ENCODE assay signal across 15 cellular contexts in genomic region chr2:74531666-74532065, GRCh38. TPM values are rescaled to one million over a fixed set of nuclear protein-coding genes. Genes with fewer than 3 reads are reported as not detected.
DNase-seq lines count a peak whose midpoint lies in the region; ATAC-seq, FAIRE-seq and TF ChIP-seq lines count a peak whose summit lies in the region.
"Had no signal": no experiment of that assay in that cellular context is flagged by ENCODE, and none has a peak within 500 bp of the region (broad histone marks: within the 10 kb centered on the region; RNA-seq: fewer than 3 reads in every experiment).

No MANE protein-coding gene starts in this region.

- H3K4me1 ChIP-seq in BLaER1: peaks cover 42% of the 10 kb centered on the region
- H3K4me1 ChIP-seq in naive thymus-derived CD4-positive, alpha-beta T cell (ENCODE audit: control insufficient read depth in 2 of 2, insufficient read depth in 2 of 2, low read length in 2 of 2): peaks cover 11 to 25% of the 10 kb centered on the region in 2 donors
- H3K4me1 ChIP-seq in transverse colon: peaks cover 14 to 28% (median 19%) of the 10 kb centered on the region in 4 donors

- no peaks in the 10 kb centered on the region for H3K27me3 ChIP-seq in BLaER1
- H3K27me3 ChIP-seq in naive thymus-derived CD4-positive, alpha-beta T cell (ENCODE audit: control insufficient read depth in 2 of 2, insufficient read depth in 2 of 2, low read length in 2 of 2): no peaks in the 10 kb centered on the region
- H3K27me3 ChIP-seq in transverse colon: no peaks in the 10 kb centered on the region
- H3K27me3 ChIP-seq: esophagus muscularis mucosa had no signal

- no peak for TF ChIP-seq EP300 in transverse colon (IDR thresholded peaks at IDR 0.05; ENCODE audit: low read depth)

- H3K4me3 Mint-ChIP-seq in activated CD8-positive, alpha-beta T cell treated with anti-CD3 and anti-CD28 coated beads for 36 hours: peak overlapping the region; percentile 98
- peak overlapping the region in 9 of 10 donors; percentile 17 to 98 (median 91) for H3K4me3 Mint-ChIP-seq in naive thymus-derived CD4-positive, alpha-beta T cell

- ATAC-seq in activated CD8-positive, alpha-beta T cell treated with anti-CD3 and anti-CD28 coated beads for 36 hours: no peak
- ATAC-seq in naive thymus-derived CD4-positive, alpha-beta T cell: no peak
- ATAC-seq in GM21515 (IDR thresholded peaks at IDR 0.05; ENCODE audit: unreplicated experiment): no peak

- peaks cover 36% of the 10 kb centered on the region for H3K4me1 Mint-ChIP-seq in activated CD8-positive, alpha-beta T cell treated with anti-CD3 and anti-CD28 coated beads for 36 hours (ENCODE audit: low read depth)
- H3K4me1 Mint-ChIP-seq in naive thymus-derived CD4-positive, alpha-beta T cell: peaks cover 25 to 44% (median 38%) of the 10 kb centered on the region in 7 donors

- no peaks in the 10 kb centered on the region for H3K9me3 ChIP-seq in BLaER1
- H3K9me3 ChIP-seq in naive thymus-derived CD4-positive, alpha-beta T cell (ENCODE audit: control insufficient read depth in 2 of 3, low read length in 3 of 3): no peaks in the 10 kb centered on the region
- no peaks in the 10 kb centered on the region for H3K9me3 ChIP-seq in transverse colon
- H3K9me3 ChIP-seq: esophagus muscularis mucosa had no signal

- H3K36me3 ChIP-seq in BLaER1: peaks cover 44% of the 10 kb centered on the region
- peaks cover 0 to 41% (median 2%) of the 10 kb centered on the region in 3 experiments for H3K36me3 ChIP-seq in naive thymus-derived CD4-positive, alpha-beta T cell (ENCODE audit: control insufficient read depth in 2 of 3, insufficient read depth in 3 of 3, low read length in 3 of 3)
- H3K36me3 ChIP-seq in transverse colon: peaks cover 0 to 18% (median 5%) of the 10 kb centered on the region in 4 donors

- WGBS in transverse colon (ENCODE audit: low coverage in 1 of 2), 2 donors: 75 to 100% methylated on average over 1 to 7 of the region's 7 CpGs

- peak overlapping the region; percentile 98 for H3K4me2 ChIP-seq in BLaER1

- POLR2A ChIA-PET in activated CD8-positive, alpha-beta T cell treated with anti-CD3 and anti-CD28 coated beads for 36 hours (lab: Charles Lee): interaction anchor here (0.9 to 4.1 kb wide), 8 partner anchors 11 to 136 kb away, joined by 3 to 38 read pairs (median 4); partner anchors contain the start of genes CCDC142, DOK1, LOXL3 and TTC31
- POLR2A ChIA-PET in naive thymus-derived CD4-positive, alpha-beta T cell (lab: Charles Lee): interaction anchor here (0.9 to 4.2 kb wide), 7 partner anchors 15 to 73 kb away, joined by 3 to 28 read pairs (median 5); partner anchors contain the start of genes CCDC142, PCGF1, TTC31 and WBP1

- no peak for FAIRE-seq in H54 (lab: Jason Lieb, UNC)
- FAIRE-seq: H1, RCC 7860 had no signal

- intact Hi-C loops in activated CD8-positive, alpha-beta T cell treated with anti-CD3 and anti-CD28 coated beads for 36 hours (cut with micrococcal nuclease): loop anchor here (5.0 kb wide), 2 partner anchors 49 to 56 kb away; partner anchors contain the start of genes CCDC142 and TTC31
- intact Hi-C loops in naive thymus-derived CD4-positive, alpha-beta T cell (cut with micrococcal nuclease): loop anchor here (1.0 to 10.0 kb wide), 10 partner anchors 48 to 1299 kb away; partner anchors contain the start of genes CCT7 (in 1 of the 2), PRADC1 (in 1 of the 2), STAMBP (in 1 of the 2) and TTC31 (in 1 of the 2)
- intact Hi-C loops in transverse colon (cut with DNase I; ENCODE audit: low total_unique reads): loop anchor here (2.0 kb wide), 1 partner anchor 49 kb away; the partner anchor contains the start of genes CCDC142 and TTC31

- peaks cover 52% of the 10 kb centered on the region for H3K36me3 Mint-ChIP-seq in activated CD8-positive, alpha-beta T cell treated with anti-CD3 and anti-CD28 coated beads for 36 hours (ENCODE audit: low read depth)
- peaks cover 3 to 30% (median 19%) of the 10 kb centered on the region in 5 donors for H3K36me3 Mint-ChIP-seq in naive thymus-derived CD4-positive, alpha-beta T cell

- H3K27ac ChIP-seq in BLaER1 (peak overlapping the region; percentile 1; the same call in 1 of the 2 replicates), transverse colon (no peak overlapping the region)
- H3K27ac ChIP-seq in naive thymus-derived CD4-positive, alpha-beta T cell (ENCODE audit: low read depth, low read length): no peak overlapping the region
- H3K27ac ChIP-seq: esophagus muscularis mucosa had no signal

- no peak for DNase-seq in GM12864 (ENCODE audit: low read depth)
- no peak for DNase-seq in activated CD8-positive, alpha-beta T cell treated with anti-CD3 and anti-CD28 coated beads for 36 hours
- no peak for DNase-seq in naive thymus-derived CD4-positive, alpha-beta T cell
- DNase-seq in transverse colon: no peak
- no peak for DNase-seq in H54 (ENCODE audit: insufficient read length, low spot score)
- DNase-seq in stimulated activated naive CD4-positive, alpha-beta T cell treated with Interleukin-2 at 50 U/mL for 16 hours (lab: John Stamatoyannopoulos, UW): no peak
- DNase-seq: COR-L47, NCI-H1092 treated with DMSO at 0.1 percent for 48 hours had no signal

- H3K4me3 ChIP-seq in BLaER1 (peak overlapping the region; percentile 97), GM12864 (ENCODE audit: low read depth, low read length) (peak overlapping the region; percentile 99; the same call in 1 of the 2 replicates), transverse colon (no peak overlapping the region)
- H3K4me3 ChIP-seq in naive thymus-derived CD4-positive, alpha-beta T cell (ENCODE audit: low read length): no peak overlapping the region

- no peaks in the 10 kb centered on the region for H3K27me3 Mint-ChIP-seq in activated CD8-positive, alpha-beta T cell treated with anti-CD3 and anti-CD28 coated beads for 36 hours
- no peaks in the 10 kb centered on the region for H3K27me3 Mint-ChIP-seq in naive thymus-derived CD4-positive, alpha-beta T cell

- no peak for TF ChIP-seq CTCF in GM12864 (IDR thresholded peaks at IDR 0.05; ENCODE audit: low read depth, low read length, missing control alignments)
- TF ChIP-seq CTCF in activated CD8-positive, alpha-beta T cell treated with anti-CD3 and anti-CD28 coated beads for 36 hours (IDR thresholded peaks at IDR 0.05): no peak
- no peak for TF ChIP-seq CTCF in transverse colon (IDR thresholded peaks at IDR 0.05)

- TF ChIP-seq POLR2A in transverse colon (IDR thresholded peaks at IDR 0.05): no peak
- no peak for TF ChIP-seq POLR2A in H54 (IDR thresholded peaks at IDR 0.05; ENCODE audit: low read depth, low read length)

- in situ Hi-C loops in transverse colon (cut with MboI; ENCODE audit: low pct_ligation_motif_present in 1 of 4, low pct_unique_long_range_greater_than_20kb in 1 of 4, low sequenced_read_pairs in 3 of 4): no loop called here

- CTCF ChIA-PET in activated CD8-positive, alpha-beta T cell treated with anti-CD3 and anti-CD28 coated beads for 36 hours (lab: Charles Lee): interaction anchor here (0.7 to 6.4 kb wide), 30 partner anchors 8 to 196 kb away, joined by 3 to 54 read pairs (median 4); partner anchors contain the start of genes C2orf81, CCDC142, INO80B and LBX2
- CTCF ChIA-PET in naive thymus-derived CD4-positive, alpha-beta T cell (lab: Charles Lee): interaction anchor here (0.6 to 2.9 kb wide), 19 partner anchors 11 to 707 kb away, joined by 3 to 22 read pairs (median 5); partner anchors contain the start of genes CCDC142, INO80B, MRPL53 and PCGF1

- no peaks in the 10 kb centered on the region for H3K9me3 Mint-ChIP-seq in activated CD8-positive, alpha-beta T cell treated with anti-CD3 and anti-CD28 coated beads for 36 hours
- no peaks in the 10 kb centered on the region for H3K9me3 Mint-ChIP-seq in naive thymus-derived CD4-positive, alpha-beta T cell

- H3K27ac Mint-ChIP-seq in activated CD8-positive, alpha-beta T cell treated with anti-CD3 and anti-CD28 coated beads for 36 hours: peak overlapping the region; percentile 67
- peak overlapping the region in 5 of 9 donors; percentile 4 to 97 (median 92) for H3K27ac Mint-ChIP-seq in naive thymus-derived CD4-positive, alpha-beta T cell

- H4K20me1 ChIP-seq in BLaER1: peaks cover 32% of the 10 kb centered on the region

- H3K9ac ChIP-seq in BLaER1: peak overlapping the region; percentile 94; the same call in 1 of the 2 replicates

RNA-seq across cellular contexts. Expression of gene HTRA2, which starts 1.9 kb away (rescaled TPM):
- 10 to 100 TPM; 42.0 to 45.0 TPM for total RNA-seq in activated CD8-positive, alpha-beta T cell treated with anti-CD3 and anti-CD28 coated beads for 36 hours
- 10 to 100 TPM; 16.9 to 46.2 (median 37.7) TPM for total RNA-seq in naive thymus-derived CD4-positive, alpha-beta T cell
- polyA plus RNA-seq in naive thymus-derived CD4-positive, alpha-beta T cell: 10 to 100 TPM; 22.4 to 22.6 TPM
- total RNA-seq in transverse colon: 10 to 100 TPM in 3 of 4 donors, 1 to 10 TPM in 1; 8.6 to 29.6 (median 21.0) TPM

RNA-seq across cellular contexts. Expression of gene AUP1, which starts 2.2 kb away (rescaled TPM):
- 10 to 100 TPM; 90.8 to 92.7 TPM for total RNA-seq in activated CD8-positive, alpha-beta T cell treated with anti-CD3 and anti-CD28 coated beads for 36 hours
- total RNA-seq in naive thymus-derived CD4-positive, alpha-beta T cell: 100 to 1,000 TPM; 121 to 160 (median 144) TPM
- polyA plus RNA-seq in naive thymus-derived CD4-positive, alpha-beta T cell: 10 to 100 TPM; 69.7 to 73.6 TPM
- 100 to 1,000 TPM; 164 to 264 (median 189) TPM for total RNA-seq in transverse colon

RNA-seq across cellular contexts. Expression of gene DQX1, which starts 5.6 kb away (rescaled TPM):
- total RNA-seq in activated CD8-positive, alpha-beta T cell treated with anti-CD3 and anti-CD28 coated beads for 36 hours: under 1 TPM; 0.50 to 0.96 TPM
- total RNA-seq in naive thymus-derived CD4-positive, alpha-beta T cell: under 1 TPM; 0.13 to 0.95 (median 0.59) TPM
- polyA plus RNA-seq in naive thymus-derived CD4-positive, alpha-beta T cell: not detected
- total RNA-seq in transverse colon: 100 to 1,000 TPM in 1 of 4 donors, 10 to 100 TPM in 3; 32.4 to 194 (median 53.1) TPM
- total RNA-seq: esophagus muscularis mucosa, lung microvascular endothelial cell had no signal

RNA-seq across cellular contexts. Expression of gene TLX2, which starts 17.4 kb away (rescaled TPM):
- under 1 TPM in 1 of 2 experiments, not detected in 1; 0.16 TPM for total RNA-seq in activated CD8-positive, alpha-beta T cell treated with anti-CD3 and anti-CD28 coated beads for 36 hours
- total RNA-seq in naive thymus-derived CD4-positive, alpha-beta T cell: under 1 TPM in 2 of 5 experiments, not detected in 3; 0.34 to 0.66 TPM
- polyA plus RNA-seq in naive thymus-derived CD4-positive, alpha-beta T cell: not detected
- 1 to 10 TPM in 1 of 4 donors, under 1 TPM in 1, not detected in 2; 0.96 to 2.5 TPM for total RNA-seq in transverse colon
- total RNA-seq: cerebellum, lung microvascular endothelial cell had no signal

RNA-seq across cellular contexts. Expression of gene LOXL3, which starts 22.1 kb away (rescaled TPM):
- total RNA-seq in activated CD8-positive, alpha-beta T cell treated with anti-CD3 and anti-CD28 coated beads for 36 hours: under 1 TPM; 0.38 to 0.60 TPM
- 1 to 10 TPM in 2 of 5 experiments, under 1 TPM in 3; 0.50 to 6.9 (median 0.81) TPM for total RNA-seq in naive thymus-derived CD4-positive, alpha-beta T cell
- polyA plus RNA-seq in naive thymus-derived CD4-positive, alpha-beta T cell: under 1 TPM in 1 of 2 donors, not detected in 1; 0.17 TPM
- total RNA-seq in transverse colon: 1 to 10 TPM; 1.6 to 4.1 (median 3.0) TPM

Comparison
In these comparisons a context has a peak if more than half of its experiments do, and no peak if none do; other contexts are left out.
1. H3K4me3 ChIP-seq: peak in BLaER1 (single experiment) and GM12864 (single experiment); none in naive thymus-derived CD4-positive, alpha-beta T cell (single experiment) and transverse colon (0 of 4).
2. RNA of gene DQX1, which starts 5.6 kb away (total RNA-seq): 32.4 to 194 TPM in transverse colon; 0.50 to 0.96 TPM in activated CD8-positive, alpha-beta T cell treated with anti-CD3 and anti-CD28 coated beads for 36 hours and 0.13 to 0.95 TPM in naive thymus-derived CD4-positive, alpha-beta T cell; every median in the first group is over 10 times any median in the second.